8 cellular contexts compared by ENCODE assay signal in genomic region chr2:103161456-103162289, GRCh38.
A peak's percentile ranks its signal among the peaks of the same experiment; 100 is the strongest.
DNase-seq lines count a peak whose midpoint lies in the region; ATAC-seq and TF ChIP-seq lines count a peak whose summit lies in the region.

No MANE protein-coding gene starts in this region.

- POLR2A ChIA-PET in Caco-2 (lab: Charles Lee): interaction anchor here (0.6 kb wide), 1 partner anchor 251 kb away, joined by 5 read pairs; no protein-coding TSS in a partner anchor
- POLR2A ChIA-PET in CD8-positive, alpha-beta memory T cell (lab: Charles Lee): no interaction called here

- CTCF ChIA-PET in Caco-2 (lab: Charles Lee): interaction anchor here (0.6 to 1.1 kb wide), 6 partner anchors 11 to 1688 kb away, joined by 3 to 4 read pairs (median 3); no protein-coding TSS in a partner anchor
- CTCF ChIA-PET in CD8-positive, alpha-beta memory T cell (lab: Charles Lee): no interaction called here

- H3K27me3 ChIP-seq in Caco-2 (replicated peaks; ENCODE audit: control insufficient read depth, insufficient read depth, low read length): no peaks in the 10 kb centered on the region
- no peaks in the 10 kb centered on the region for H3K27me3 ChIP-seq in NT2/D1 (ENCODE audit: insufficient read depth, insufficient read length)
- no peaks in the 10 kb centered on the region for H3K27me3 ChIP-seq in CD8-positive, alpha-beta memory T cell (ENCODE audit: insufficient read depth, low read length, poor library complexity, severe bottlenecking)

- H3K4me3 ChIP-seq in Caco-2 (ENCODE audit: low read depth, low read length): no peak overlapping the region
- no peak overlapping the region for H3K4me3 ChIP-seq in NT2/D1 (ENCODE audit: insufficient read length, low read depth)
- H3K4me3 ChIP-seq in CD8-positive, alpha-beta memory T cell (ENCODE audit: low read length): no peak overlapping the region

- H3K4me1 Mint-ChIP-seq in Caco-2 (ENCODE audit: low read depth, unreplicated experiment): no peaks in the 10 kb centered on the region
- H3K4me1 Mint-ChIP-seq in CD8-positive, alpha-beta memory T cell: no peaks in the 10 kb centered on the region

- TF ChIP-seq CTCF in Caco-2 (IDR thresholded peaks at IDR 0.05; ENCODE audit: insufficient read depth in 1 of 2, low read depth in 1 of 2, low read length in 1 of 2, severe bottlenecking in 1 of 2, unreplicated experiment in 1 of 2): peak; percentile 87 to 91

- H3K9me3 Mint-ChIP-seq in Caco-2 (ENCODE audit: unreplicated experiment): no peaks in the 10 kb centered on the region
- H3K9me3 Mint-ChIP-seq in CD8-positive, alpha-beta memory T cell: peaks cover 0 to 6% (median 0%) of the 10 kb centered on the region in 5 donors

- DNase-seq in Caco-2 (peak in 1 of 2 experiments; percentile 54), HT-29 (ENCODE audit: low spot score) (peak; percentile 67), NT2/D1 (ENCODE audit: low read depth, low spot score) (peak; percentile 44), dermis microvascular lymphatic vessel endothelial cell (ENCODE audit: low read depth in 2 of 2) (peak; percentile 14 to 46), midbrain (lab: John Stamatoyannopoulos, UW) (peak; percentile 65)
- no peak for DNase-seq in CD8-positive, alpha-beta memory T cell

- no peaks in the 10 kb centered on the region for H3K4me1 ChIP-seq in Caco-2
- H3K4me1 ChIP-seq in NT2/D1 (ENCODE audit: insufficient read depth, insufficient read length): no peaks in the 10 kb centered on the region
- no peaks in the 10 kb centered on the region for H3K4me1 ChIP-seq in CD8-positive, alpha-beta memory T cell (ENCODE audit: insufficient read depth, low read length)

- H3K36me3 ChIP-seq in Caco-2 (ENCODE audit: control insufficient read depth, insufficient read depth, low read length) (no peaks in the 10 kb centered on the region), NT2/D1 (ENCODE audit: insufficient read depth, insufficient read length, low read length) (no peaks in the 10 kb centered on the region)
- H3K36me3 ChIP-seq in CD8-positive, alpha-beta memory T cell (ENCODE audit: insufficient read depth, low read length): no peaks in the 10 kb centered on the region

- no peak overlapping the region for H3K27ac ChIP-seq in CD8-positive, alpha-beta memory T cell (ENCODE audit: low read depth, low read length)

- ATAC-seq in GM19023 (IDR thresholded peaks at IDR 0.05; ENCODE audit: unreplicated experiment) (peak; percentile 57), HG03571 (IDR thresholded peaks at IDR 0.05; ENCODE audit: unreplicated experiment) (no peak)

- no peaks in the 10 kb centered on the region for H3K9me3 ChIP-seq in Caco-2
- H3K9me3 ChIP-seq in NT2/D1 (ENCODE audit: insufficient read depth, low read length): no peaks in the 10 kb centered on the region
- no peaks in the 10 kb centered on the region for H3K9me3 ChIP-seq in CD8-positive, alpha-beta memory T cell (ENCODE audit: low read length)

- H3K27me3 Mint-ChIP-seq in Caco-2 (ENCODE audit: insufficient read depth, unreplicated experiment): peaks cover 3% of the 10 kb centered on the region
- no peaks in the 10 kb centered on the region for H3K27me3 Mint-ChIP-seq in CD8-positive, alpha-beta memory T cell

- H3K27ac Mint-ChIP-seq in Caco-2 (ENCODE audit: unreplicated experiment): no peak overlapping the region
- H3K27ac Mint-ChIP-seq in CD8-positive, alpha-beta memory T cell: peak overlapping the region in 1 of 8 donors; percentile 38

- no TSS peak for BruUV-seq in Caco-2 (replicated peaks; lab: Mats Ljungman, UMichigan)

- H3K36me3 Mint-ChIP-seq in Caco-2 (ENCODE audit: insufficient read depth, unreplicated experiment): no peaks in the 10 kb centered on the region
- no peaks in the 10 kb centered on the region for H3K36me3 Mint-ChIP-seq in CD8-positive, alpha-beta memory T cell

- no peak overlapping the region for H3K9ac ChIP-seq in NT2/D1 (ENCODE audit: insufficient read length, low read depth)

- intact Hi-C loops in Caco-2 (cut with micrococcal nuclease; ENCODE audit: unreplicated experiment): loop anchor here (1.0 to 5.0 kb wide), 4 partner anchors 127 to 1711 kb away; no protein-coding TSS in a partner anchor

- no peak overlapping the region for H3K4me3 Mint-ChIP-seq in Caco-2 (ENCODE audit: unreplicated experiment)
- H3K4me3 Mint-ChIP-seq in CD8-positive, alpha-beta memory T cell: no peak overlapping the region

Comparison
In these comparisons a context has a peak if more than half of its experiments do, and no peak if none do; other contexts are left out.
1. DNase-seq: peak in HT-29 (single experiment), NT2/D1 (single experiment), dermis microvascular lymphatic vessel endothelial cell (2 of 2) and midbrain (single experiment); none in CD8-positive, alpha-beta memory T cell (0 of 5).